In genomic region chr16:4614571-4615388, GRCh38 we compare ENCODE assay signal across 8 cellular contexts. TPM values are rescaled to one million over a fixed set of nuclear protein-coding genes. Genes with fewer than 3 reads are reported as not detected.
DNase-seq lines count a peak whose midpoint lies in the region.

TSS of gene UBALD1 (minus strand) at chr16:4614888. CDS start at chr16:4614797, 91 bp downstream.

- H3K14ac ChIP-seq in neuronal stem cell (ENCODE audit: low read length) = peak within 1 kb of the TSS; percentile 99

- H3K4me3 ChIP-seq in H7 (ENCODE audit: insufficient read depth, low read depth, low read length) (peak within 1 kb of the TSS; percentile 89), SJSA1 (peak within 1 kb of the TSS; percentile 97), neuronal stem cell (ENCODE audit: low read length in 2 of 2) (peak within 1 kb of the TSS; percentile 94 to 98)

- peak within 1 kb of the TSS; percentile 54 for H2BK5ac ChIP-seq in neuronal stem cell (ENCODE audit: low read length)

- H4K8ac ChIP-seq in neuronal stem cell (ENCODE audit: low read depth, low read length) = peak within 1 kb of the TSS; percentile 86

- H3K27ac ChIP-seq in SJSA1 = peak within 1 kb of the TSS; percentile 66
- H3K27ac ChIP-seq in neuronal stem cell (replicated peaks; ENCODE audit: low read length) = peak within 1 kb of the TSS; percentile 52

- peak within 1 kb of the TSS; percentile 90 for H2BK15ac ChIP-seq in neuronal stem cell (ENCODE audit: low read length)

- H4K91ac ChIP-seq in neuronal stem cell (ENCODE audit: low read depth, low read length, poor library complexity) = peak within 1 kb of the TSS; percentile 97

- peak within 1 kb of the TSS; percentile 97 for H3K9ac ChIP-seq in neuronal stem cell (ENCODE audit: low read depth, low read length, poor library complexity)

- peak within 1 kb of the TSS; percentile 91 for H2AK5ac ChIP-seq in neuronal stem cell (ENCODE audit: low read depth, low read length)

- H3K23ac ChIP-seq in neuronal stem cell (ENCODE audit: low read depth, low read length, poor library complexity) = peak within 1 kb of the TSS; percentile 100

- H2BK12ac ChIP-seq in neuronal stem cell (ENCODE audit: low read length) = peak within 1 kb of the TSS; percentile 91

- no peaks in the 10 kb centered on the region for H3K36me3 ChIP-seq in H7 (replicated peaks; ENCODE audit: control insufficient read depth, insufficient read depth, low read length)
- H3K36me3 ChIP-seq in SJSA1 = peaks cover 16% of the 10 kb centered on the region
- H3K36me3 ChIP-seq in neuronal stem cell (replicated peaks in 1 of 2; ENCODE audit: control insufficient read depth in 2 of 2, insufficient read depth in 2 of 2, low read length in 2 of 2) = no peaks in the 10 kb centered on the region

- no CpG with 5 or more reads among the region's 101 CpGs for WGBS in neuronal stem cell (ENCODE audit: extremely low coverage in 2 of 2, insufficient read length in 2 of 2, insufficient replicate concordance in 1 of 2), 2 donors

- H3K18ac ChIP-seq in neuronal stem cell (ENCODE audit: low read length) = peak within 1 kb of the TSS; percentile 97

- H3K4me2 ChIP-seq in neuronal stem cell (ENCODE audit: insufficient read depth, low read length, poor library complexity, severe bottlenecking) = peak within 1 kb of the TSS; percentile 94

- DNase-seq in GDM1 (lab: John Stamatoyannopoulos, UW) (peak; percentile 67), H7 (peak; percentile 94), LoVo (ENCODE audit: low spot score) (peak; percentile 93), SJSA1 (ENCODE audit: low read depth in 1 of 2, low spot score in 2 of 2) (peak; percentile 82 to 90), foreskin melanocyte (peak; percentile 85), neuronal stem cell (ENCODE audit: low spot score) (peak; percentile 76), superior temporal gyrus (ENCODE audit: extremely low spot score) (peak; percentile 89)
- DNase-seq in activated gamma-delta T cell treated with anti-CD3 and anti-CD28 coated beads, Interleukin-2, amount 50 U/mL, for 16 hours (ENCODE audit: low read depth) = peak; percentile 56

- no peak within 1 kb of the TSS for H3K4ac ChIP-seq in neuronal stem cell (ENCODE audit: low read length)

- peak within 1 kb of the TSS; percentile 94 for H2AFZ ChIP-seq in neuronal stem cell (ENCODE audit: low read length)

- H2BK120ac ChIP-seq in neuronal stem cell (ENCODE audit: low read depth, low read length) = peak within 1 kb of the TSS; percentile 6

- H3K4me1 ChIP-seq in SJSA1 (replicated peaks) (peaks cover 32% of the 10 kb centered on the region), neuronal stem cell (ENCODE audit: control insufficient read depth in 2 of 2, insufficient read depth in 1 of 2, low read depth in 1 of 2, low read length in 2 of 2) (peaks cover 11 to 16% of the 10 kb centered on the region in 2 donors)

- H3K9me3 ChIP-seq in SJSA1 (replicated peaks) (peaks cover 4% of the 10 kb centered on the region; the same call in 1 of the 2 replicates), neuronal stem cell (replicated peaks in 1 of 2; ENCODE audit: control insufficient read depth in 2 of 2, insufficient read depth in 1 of 2, low read depth in 1 of 2, low read length in 2 of 2) (no peaks in the 10 kb centered on the region)

- H3K27me3 ChIP-seq in H7 (ENCODE audit: control insufficient read depth, insufficient read depth, low read length) = no peaks in the 10 kb centered on the region
- H3K27me3 ChIP-seq in SJSA1 (replicated peaks) = no peaks in the 10 kb centered on the region
- peaks cover 0 to 6% (median 0%) of the 10 kb centered on the region in 3 experiments for H3K27me3 ChIP-seq in neuronal stem cell (ENCODE audit: control insufficient read depth in 3 of 3, insufficient read depth in 3 of 3, low read depth in 1 of 3, low read length in 3 of 3)

- peaks cover 14% of the 10 kb centered on the region for H3K79me1 ChIP-seq in neuronal stem cell (ENCODE audit: low read depth, low read length)

RNA-seq across cellular contexts. Expression of gene UBALD1, which starts in this region (rescaled TPM):
- total RNA-seq in H7 (2014; rRNA removed; shearing (Covaris generic)) = 21.4 and 26.8 TPM in 2 replicates
- 6.1 and 9.6 TPM in 2 replicates for total RNA-seq in SJSA1 (2014; rRNA removed; shearing (Covaris generic))
- 13.4 TPM for polyA plus RNA-seq in neuronal stem cell (2013, experiment 1 of 2)
- polyA plus RNA-seq in neuronal stem cell (2013, experiment 2 of 2) = 13.0 TPM

Comparison
In these comparisons a context has a peak if more than half of its experiments do, and no peak if none do; other contexts are left out.
1. Peak in every context shown above with its lines: DNase-seq, H3K4me3 ChIP-seq and H3K27ac ChIP-seq.